In genomic region chr22:36369004-36369921, GRCh38 we compare ENCODE assay signal across 8 cellular contexts. TPM values are rescaled to one million over a fixed set of nuclear protein-coding genes. Genes with fewer than 3 reads are reported as not detected.
DNase-seq lines count a peak whose midpoint lies in the region; ATAC-seq and TF ChIP-seq lines count a peak whose summit lies in the region.

No MANE protein-coding gene starts in this region.

- H3K27me3 Mint-ChIP-seq in type B pancreatic cell, result no peaks in the 10 kb centered on the region

- H3K4me3 ChIP-seq in astrocyte of the spinal cord (ENCODE audit: low read depth, low read length) (no peak overlapping the region), mucosa of rectum (ENCODE audit: low read length in 2 of 2) (peak overlapping the region; percentile 46 to 68)

- peak overlapping the region; percentile 58 to 80 for H3K9ac ChIP-seq in mucosa of rectum (ENCODE audit: low read depth in 1 of 2, low read length in 2 of 2)

- H3K36me3 Mint-ChIP-seq in type B pancreatic cell, result peaks cover 9% of the 10 kb centered on the region

- H3K27me3 ChIP-seq in mucosa of rectum (ENCODE audit: control insufficient read depth in 2 of 2, insufficient read depth in 2 of 2, low read length in 2 of 2), result no peaks in the 10 kb centered on the region

- no peaks in the 10 kb centered on the region for H3K9me3 Mint-ChIP-seq in type B pancreatic cell

- TF ChIP-seq CTCF in astrocyte of the spinal cord (IDR thresholded peaks at IDR 0.05; ENCODE audit: low read depth, low read length) (no peak), type B pancreatic cell (conservative IDR thresholded peaks at IDR 0.05) (no peak)

- H3K4me1 ChIP-seq in mucosa of rectum (ENCODE audit: control insufficient read depth in 2 of 2, insufficient read depth in 2 of 2, low read length in 2 of 2), result peaks cover 88% of the 10 kb centered on the region in 2 donors

- in situ Hi-C loops in astrocyte of the spinal cord (cut with HindIII; ENCODE audit: low sequenced_read_pairs), result no loop called here

- ATAC-seq in HG03045 (IDR thresholded peaks at IDR 0.05; ENCODE audit: unreplicated experiment), result no peak

- peak; percentile 54 for DNase-seq in stimulated activated CD4-positive, alpha-beta T cell treated with anti-CD3 and anti-CD28 coated beads, Interleukin-12 subunit alpha, Interleukin-12 subunit beta, amount 100 ng/mL, for 4 hours
- DNase-seq in stimulated activated CD4-positive, alpha-beta T cell treated with anti-CD3 and anti-CD28 coated beads, Interleukin-1b, Interleukin-23, amount 100 ng/mL, for 48 hours, result no peak
- peak; percentile 29 for DNase-seq in astrocyte of the spinal cord (ENCODE audit: low read depth, low spot score)
- DNase-seq in type B pancreatic cell (ENCODE audit: extremely low spot score, unreplicated experiment), result no peak
- no peak for DNase-seq in NCI-H187 treated with DMSO at 0.1 percent for 48 hours (lab: John Stamatoyannopoulos, UW)
- DNase-seq in Kasumi-1 (lab: John Stamatoyannopoulos, UW), result no peak

- H3K36me3 ChIP-seq in mucosa of rectum (ENCODE audit: control insufficient read depth in 2 of 2, insufficient read depth in 2 of 2, low read length in 2 of 2), result peaks cover 0 to 13% of the 10 kb centered on the region in 2 donors

- H3K4me3 Mint-ChIP-seq in type B pancreatic cell, result peak overlapping the region; percentile 54

- peak overlapping the region; percentile 94 for H3K27ac Mint-ChIP-seq in type B pancreatic cell

- H3K9me3 ChIP-seq in mucosa of rectum (ENCODE audit: control insufficient read depth in 2 of 2, low read length in 2 of 2), result no peaks in the 10 kb centered on the region

- peaks cover 73% of the 10 kb centered on the region for H3K4me1 Mint-ChIP-seq in type B pancreatic cell (ENCODE audit: unreplicated experiment)

- H3K27ac ChIP-seq in mucosa of rectum (ENCODE audit: low read depth in 2 of 2, low read length in 2 of 2), result peak overlapping the region; percentile 95 to 97

RNA-seq across cellular contexts. Expression of gene MYH9, which starts 18.5 kb away (rescaled TPM):
- total RNA-seq in type B pancreatic cell (ENCODE audit: low replicate concordance), result 277 and 364 TPM in 2 replicates

Comparison
In these comparisons a context has a peak if more than half of its experiments do, and no peak if none do; other contexts are left out.
1. DNase-seq: peak in stimulated activated CD4-positive, alpha-beta T cell treated with anti-CD3 and anti-CD28 coated beads, Interleukin-12 subunit alpha, Interleukin-12 subunit beta, amount 100 ng/mL, for 4 hours (single experiment) and astrocyte of the spinal cord (single experiment); none in stimulated activated CD4-positive, alpha-beta T cell treated with anti-CD3 and anti-CD28 coated beads, Interleukin-1b, Interleukin-23, amount 100 ng/mL, for 48 hours (single experiment), type B pancreatic cell (single experiment), NCI-H187 treated with DMSO at 0.1 percent for 48 hours (single experiment) and Kasumi-1 (0 of 2).